In genomic region chr4:168119870-168120269, GRCh38 we compare ENCODE assay signal across 22 cellular contexts. TPM values are rescaled to one million over a fixed set of nuclear protein-coding genes. Genes with fewer than 3 reads are reported as not detected.
"Had no signal": no experiment of that assay in that cellular context is flagged by ENCODE, and none has a peak within 500 bp of the region (broad histone marks: within the 10 kb centered on the region; RNA-seq: fewer than 3 reads in every experiment).

No MANE protein-coding gene starts in this region.

- H3K27me3 ChIP-seq: ovary, tibial artery, upper lobe of left lung, vagina had no signal

- H3K27me3 Mint-ChIP-seq: memory B cell had no signal

- H3K9me3 ChIP-seq: heart right ventricle, left ventricle myocardium inferior, lower lobe of right lung, ovary, tibial artery, upper lobe of left lung, vagina had no signal

- H3K36me3 Mint-ChIP-seq: memory B cell, mesothelial cell of epicardium, natural killer cell had no signal

- H3K4me3 ChIP-seq: heart right ventricle, left ventricle myocardium inferior, lower lobe of right lung, ovary, smooth muscle cell, tibial artery, upper lobe of left lung, vagina had no signal

- H3K4me1 ChIP-seq: heart right ventricle, lower lobe of right lung, tibial artery, upper lobe of left lung, vagina had no signal

- H3K27ac ChIP-seq: heart right ventricle, left ventricle myocardium inferior, lower lobe of right lung, ovary, tibial artery, upper lobe of left lung, vagina had no signal

- H3K4me1 Mint-ChIP-seq: memory B cell, mesothelial cell of epicardium, natural killer cell, neural crest cell had no signal

- H3K36me3 ChIP-seq: heart right ventricle, left ventricle myocardium inferior, lower lobe of right lung, ovary, tibial artery, upper lobe of left lung, vagina had no signal

- H3K27ac Mint-ChIP-seq: memory B cell, mesothelial cell of epicardium, natural killer cell had no signal

- H3K4me3 Mint-ChIP-seq: memory B cell, mesothelial cell of epicardium, natural killer cell, neural crest cell had no signal

- H3K4me2 ChIP-seq: smooth muscle cell had no signal

- H3K9me3 Mint-ChIP-seq: mesothelial cell of epicardium, neural crest cell had no signal

- DNase-seq: effector memory CD4-positive, alpha-beta T cell; heart right ventricle; hypothalamus; kidney; left cardiac atrium; left ventricle myocardium inferior; lower lobe of right lung; natural killer cell; ovary; right cardiac atrium; stimulated activated CD4-positive, alpha-beta T cell treated with anti-CD3 and anti-CD28 coated beads, Interleukin-2, amount 100 ng/mL, for 48 hours; stimulated activated naive CD4-positive, alpha-beta T cell treated with Interleukin-2 at 50 U/mL for 16 hours; tibial artery; upper lobe of left lung had no signal

- ATAC-seq: esophagus mucosa, left cardiac atrium, lower lobe of right lung, natural killer cell, right cardiac atrium had no signal

RNA-seq across cellular contexts. Expression of gene ANXA10, which starts 27.5 kb away (rescaled TPM):
- total RNA-seq: esophagus mucosa, frontal cortex, heart right ventricle, kidney, left cardiac atrium, left ventricle myocardium inferior, lower lobe of right lung, mesothelial cell of epicardium, natural killer cell, neural crest cell, posterior vena cava, right cardiac atrium, smooth muscle cell, upper lobe of left lung, vagina had no signal
- polyA plus RNA-seq: heart right ventricle, right cardiac atrium, smooth muscle cell had no signal
